Comparison of ENCODE assay signal across 8 cellular contexts in the genomic region with DNA sequence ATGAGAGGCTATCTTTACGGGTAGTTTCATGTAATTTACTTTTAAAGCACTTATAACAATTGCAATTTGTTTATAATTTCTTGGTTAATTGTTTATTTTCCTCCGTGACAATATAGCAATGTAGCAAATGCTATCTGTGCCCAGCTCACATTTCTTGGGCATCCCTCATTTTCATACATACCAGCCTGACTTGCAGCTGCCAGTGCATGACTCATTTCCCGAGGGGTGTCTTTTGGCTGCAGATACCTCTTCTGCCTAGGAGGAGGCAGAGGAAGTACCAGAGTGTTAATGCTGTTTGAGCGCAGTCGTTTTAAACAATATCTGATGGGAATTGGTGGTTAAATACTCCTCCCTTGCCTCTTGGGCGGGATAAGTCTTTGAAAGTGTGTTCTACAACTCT.
DNase-seq lines count a peak whose midpoint lies in the region; ATAC-seq and TF ChIP-seq lines count a peak whose summit lies in the region.

No MANE protein-coding gene starts in this region.

- peak; percentile 48 for DNase-seq in AG10803 (ENCODE audit: low read depth)
- peak; percentile 67 for DNase-seq in H4 (ENCODE audit: low spot score)
- peak; percentile 59 for DNase-seq in RKO (ENCODE audit: low spot score)
- DNase-seq in fibroblast of mammary gland (ENCODE audit: low read depth): peak; percentile 54
- DNase-seq in activated naive CD4-positive, alpha-beta T cell (lab: John Stamatoyannopoulos, UW): no peak

- H3K4me3 ChIP-seq in AG10803 (ENCODE audit: low read length) (no peak overlapping the region), fibroblast of mammary gland (ENCODE audit: control insufficient read depth, low read depth, low read length) (no peak overlapping the region)

- TF ChIP-seq CTCF in AG10803 (conservative IDR thresholded peaks at IDR 0.05; ENCODE audit: low read length): no peak
- TF ChIP-seq CTCF in fibroblast of mammary gland (conservative IDR thresholded peaks at IDR 0.05; ENCODE audit: control insufficient read depth, insufficient read depth, low read depth, low read length): no peak

- ATAC-seq in GM21825 (IDR thresholded peaks at IDR 0.05; ENCODE audit: unreplicated experiment) (no peak), GM19397 (IDR thresholded peaks at IDR 0.05; ENCODE audit: unreplicated experiment) (no peak), GM21737 (IDR thresholded peaks at IDR 0.05; ENCODE audit: unreplicated experiment) (no peak)

Comparison
In these comparisons a context has a peak if more than half of its experiments do, and no peak if none do; other contexts are left out.
1. DNase-seq: peak in AG10803 (single experiment), H4 (single experiment), RKO (single experiment) and fibroblast of mammary gland (single experiment); none in activated naive CD4-positive, alpha-beta T cell (0 of 4).